In the genomic region with DNA sequence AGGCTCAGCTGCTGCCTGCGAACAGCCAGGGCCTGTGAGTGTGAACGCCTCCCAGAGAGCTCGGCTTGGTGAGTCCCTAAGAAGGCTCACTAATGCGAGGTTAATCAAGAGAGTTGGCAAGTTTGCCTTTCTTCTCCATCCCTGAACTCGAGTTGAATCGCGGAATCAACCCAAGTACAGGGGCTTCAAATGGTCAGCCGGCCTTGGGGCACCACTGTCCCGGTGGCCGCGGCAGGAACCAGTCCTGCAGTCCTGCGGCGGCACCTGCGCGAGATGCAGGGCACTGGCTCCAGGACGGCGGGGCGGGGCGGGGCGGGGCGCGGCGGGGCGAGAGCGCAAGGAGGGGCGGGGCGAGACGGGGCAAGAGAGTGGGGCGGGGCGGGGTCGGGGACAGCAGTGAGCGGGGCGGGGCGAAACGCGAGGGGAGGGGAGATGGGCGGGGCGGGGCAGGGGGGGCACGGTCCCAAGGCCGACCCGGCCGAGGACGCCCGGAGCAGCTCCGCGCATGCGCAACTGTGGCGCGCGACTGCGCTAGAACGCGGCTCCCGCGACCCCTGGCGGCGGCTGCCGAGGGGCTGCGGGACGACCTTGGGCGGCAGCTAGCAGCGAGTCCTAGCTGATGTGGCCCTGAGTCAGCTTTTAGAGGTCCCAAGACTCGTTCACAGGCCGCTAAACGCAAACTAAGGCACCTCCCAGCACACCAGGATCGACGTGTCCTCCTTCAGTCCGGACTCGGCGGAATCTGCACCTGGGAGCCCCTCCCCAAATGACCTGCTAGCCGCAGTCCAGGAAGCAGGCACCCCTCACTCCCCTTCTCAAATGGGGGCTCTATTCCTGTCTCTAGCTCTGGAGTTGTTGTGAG, we compare ENCODE assay signal across 8 cellular contexts. TPM values are rescaled to one million over a fixed set of nuclear protein-coding genes. Genes with fewer than 3 reads are reported as not detected.
A peak's percentile ranks its signal among the peaks of the same experiment; 100 is the strongest.
DNase-seq lines count a peak whose midpoint lies in the region; TF ChIP-seq lines count a peak whose summit lies in the region.

No MANE protein-coding gene starts in this region.

- H3K4me1 ChIP-seq in GM23248 (ENCODE audit: insufficient read depth), result peaks cover 11% of the 10 kb centered on the region
- peaks cover 11 to 45% (median 24%) of the 10 kb centered on the region in 4 donors for H3K4me1 ChIP-seq in stomach

- H3K27me3 ChIP-seq in GM23248 (replicated peaks; ENCODE audit: insufficient read depth), result no peaks in the 10 kb centered on the region
- H3K27me3 ChIP-seq in stomach, result no peaks in the 10 kb centered on the region

- H2AFZ ChIP-seq in GM23248, result peak overlapping the region; percentile 98

- TF ChIP-seq CTCF in neural crest cell (conservative IDR thresholded peaks at IDR 0.05), result peak; percentile 89
- peak in 5 of 7 experiments; percentile 74 to 91 (median 88) for TF ChIP-seq CTCF in stomach (IDR thresholded peaks at IDR 0.05)

- H3K9me3 ChIP-seq in GM23248 (ENCODE audit: low read depth) (peaks cover 2% of the 10 kb centered on the region), stomach (peaks cover 0 to 8% (median 6%) of the 10 kb centered on the region in 4 donors)

- peak overlapping the region; percentile 81 for H3K27ac ChIP-seq in GM23248
- peak overlapping the region; percentile 74 to 93 (median 91) for H3K27ac ChIP-seq in stomach

- H3K9ac ChIP-seq in GM23248, result peak overlapping the region; percentile 95

- 1 to 4% methylated on average over 37 to 66 of the region's 71 CpGs for WGBS in GM23248 (ENCODE audit: low coverage in 1 of 2, low lambda C conversion rate in 2 of 2, missing lambda C conversion rate in 2 of 2), 2 experiments
- 1 to 2% (median 1%) methylated on average over 18 to 70 of the region's 71 CpGs for WGBS in stomach, 5 donors

- intact Hi-C loops in stomach (cut with DNase I; ENCODE audit: low total_unique reads), result no loop called here

- H3K27me3 Mint-ChIP-seq in neural crest cell (ENCODE audit: low read depth), result peaks cover 2% of the 10 kb centered on the region

- H3K27ac Mint-ChIP-seq in neural crest cell (ENCODE audit: unreplicated experiment), result no peak overlapping the region

- H3K79me2 ChIP-seq in GM23248 (ENCODE audit: insufficient read depth), result no peaks in the 10 kb centered on the region

- DNase-seq in EL (peak; percentile 91), GM23248 (peak; percentile 96), Kasumi-1 (lab: John Stamatoyannopoulos, UW) (peak; percentile 78 to 91), RKO (ENCODE audit: low spot score) (peak; percentile 95), fibroblast of the conjunctiva (ENCODE audit: low read depth) (peak; percentile 82), neural crest cell (ENCODE audit: low read depth, low spot score) (peak; percentile 95), stomach (peak; percentile 95)
- peak; percentile 95 for DNase-seq in activated T-helper 9 cell treated with anti-CD3 and anti-CD28 coated beads, Interleukin-2, amount 50 U/mL, for 16 hours (ENCODE audit: low read depth)

- H3F3A ChIP-seq in GM23248 (ENCODE audit: insufficient read depth), result peaks cover 19% of the 10 kb centered on the region

- no peaks in the 10 kb centered on the region for H3K9me2 ChIP-seq in GM23248 (ENCODE audit: insufficient read depth)

- peaks cover 5% of the 10 kb centered on the region for H3K4me1 Mint-ChIP-seq in neural crest cell

- H3K4me2 ChIP-seq in GM23248 (ENCODE audit: unreplicated experiment), result peak overlapping the region; percentile 98

- no peak for TF ChIP-seq POLR2A in stomach (IDR thresholded peaks at IDR 0.05)

- no peaks in the 10 kb centered on the region for H4K20me1 ChIP-seq in GM23248 (ENCODE audit: insufficient read depth)

- no peak for TF ChIP-seq EP300 in stomach (IDR thresholded peaks at IDR 0.05)

- H3K36me3 ChIP-seq in GM23248 (ENCODE audit: low read depth) (no peaks in the 10 kb centered on the region), stomach (no peaks in the 10 kb centered on the region)

- H3K36me3 Mint-ChIP-seq in neural crest cell (ENCODE audit: low read depth), result peaks cover 5% of the 10 kb centered on the region

- peaks cover 3% of the 10 kb centered on the region for H3K9me3 Mint-ChIP-seq in neural crest cell

- peak overlapping the region; percentile 76 for H3K4me3 Mint-ChIP-seq in neural crest cell

- peak overlapping the region; percentile 87 for H3K4me3 ChIP-seq in GM23248
- H3K4me3 ChIP-seq in stomach, result peak overlapping the region; percentile 43 to 49 (median 45)

- in situ Hi-C loops in GM23248 (cut with MboI), result no loop called here

RNA-seq across cellular contexts. Expression of a gene that starts 58.0 kb away (rescaled TPM):
- 28.2 and 28.7 TPM in 2 replicates for total RNA-seq in GM23248 (2014; rRNA removed; shearing (Covaris generic))
- 5.2 and 5.6 TPM in 2 replicates for polyA plus RNA-seq in GM23248 (2016; fragmentation: Nextera tagmentation; extraction: Ambion mirVana)
- 54.8 and 56.4 TPM in 2 replicates for total RNA-seq in neural crest cell
- total RNA-seq in stomach, result 100 to 1,000 TPM in 1 of 5 donors, 10 to 100 TPM in 4; 15.1 to 110 (median 48.7) TPM
- polyA plus RNA-seq in stomach, result 10 to 100 TPM in 2 of 3 donors, 1 to 10 TPM in 1; 6.8 to 14.3 (median 13.4) TPM

Comparison
In these comparisons a context has a peak if more than half of its experiments do, and no peak if none do; other contexts are left out.
1. Peak in every context shown above with its lines: DNase-seq, H3K4me3 ChIP-seq and H3K27ac ChIP-seq.